Comparison of ENCODE assay signal across 9 cellular contexts in the genomic region with DNA sequence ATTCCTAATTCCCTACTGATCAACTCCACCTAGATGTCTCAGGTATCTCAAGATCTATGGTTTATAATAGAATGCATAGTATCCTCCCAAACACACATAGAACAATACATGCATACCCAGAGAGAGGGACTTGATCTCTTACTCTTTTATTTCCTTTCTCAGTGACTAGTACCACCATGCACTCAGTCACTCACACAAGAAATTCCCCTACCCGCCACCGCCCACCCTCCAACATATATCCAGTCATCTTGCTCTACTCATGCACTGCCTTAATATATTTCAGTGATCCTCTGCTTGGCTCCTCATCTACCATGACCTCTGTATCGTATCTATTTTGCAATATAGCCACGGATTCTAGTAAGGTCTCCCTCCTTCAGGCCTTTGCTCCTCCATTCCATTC.
"Had no signal": no experiment of that assay in that cellular context is flagged by ENCODE, and none has a peak within 500 bp of the region (broad histone marks: within the 10 kb centered on the region; RNA-seq: fewer than 3 reads in every experiment).

No MANE protein-coding gene starts in this region.

- H3K4me3 ChIP-seq: GM23338, K562 had no signal

- H3K9me3 Mint-ChIP-seq: GM23338, H9 had no signal

- ATAC-seq: GM23338, K562 had no signal

- H3K4me1 Mint-ChIP-seq: GM23338, H9 had no signal

- FAIRE-seq: H1, H54, HTR-8/SVneo, K562 had no signal

- DNase-seq: H9, HCEC 1CT, IMR-90, KG1 had no signal

- H3K27ac Mint-ChIP-seq: GM23338, H9 had no signal

- H3K4me3 Mint-ChIP-seq: GM23338, H9 had no signal
